11 cellular contexts compared by ENCODE assay signal in the genomic region with DNA sequence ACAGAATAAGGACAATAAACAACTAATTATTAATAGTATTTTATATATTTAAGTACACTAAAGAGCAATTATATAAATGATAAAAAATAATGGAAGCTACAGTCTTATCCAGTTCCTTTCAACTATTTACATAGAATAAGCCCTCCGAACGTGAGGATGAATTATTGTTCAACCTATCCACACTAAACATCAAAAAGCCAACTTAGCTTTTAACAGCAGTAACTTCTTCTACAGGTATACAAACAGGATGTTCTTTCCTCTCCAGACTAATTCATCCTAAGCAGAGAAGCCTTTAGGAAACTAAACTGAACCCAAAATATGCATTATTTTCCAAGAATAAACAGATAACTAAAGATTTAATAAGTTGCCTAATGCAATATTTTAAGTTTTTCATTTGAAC. TPM values are rescaled to one million over a fixed set of nuclear protein-coding genes. Genes with fewer than 3 reads are reported as not detected.
A peak's percentile ranks its signal among the peaks of the same experiment; 100 is the strongest.
DNase-seq lines count a peak whose midpoint lies in the region; ATAC-seq and TF ChIP-seq lines count a peak whose summit lies in the region.
"Had no signal": no experiment of that assay in that cellular context is flagged by ENCODE, and none has a peak within 500 bp of the region (broad histone marks: within the 10 kb centered on the region; RNA-seq: fewer than 3 reads in every experiment).

No MANE protein-coding gene starts in this region.

- H3K9me3 ChIP-seq in BLaER1 = no peaks in the 10 kb centered on the region
- no peaks in the 10 kb centered on the region for H3K9me3 ChIP-seq in MM.1S (replicated peaks; ENCODE audit: insufficient read depth, low read length)
- H3K9me3 ChIP-seq in osteoblast (ENCODE audit: low read depth, low read length) = no peaks in the 10 kb centered on the region

- ATAC-seq in GM18858 (IDR thresholded peaks at IDR 0.05; ENCODE audit: unreplicated experiment) (no peak), HG03565 (IDR thresholded peaks at IDR 0.05; ENCODE audit: unreplicated experiment) (no peak), HG03175 (IDR thresholded peaks at IDR 0.05; ENCODE audit: unreplicated experiment) (no peak)

- H3K79me2 ChIP-seq in MM.1S (ENCODE audit: low read length) = peaks cover 41% of the 10 kb centered on the region
- H3K79me2 ChIP-seq in osteoblast (ENCODE audit: insufficient read depth, low read length) = peaks cover 40% of the 10 kb centered on the region

- no peak overlapping the region for H2AFZ ChIP-seq in MM.1S (ENCODE audit: low read length)
- no peak overlapping the region for H2AFZ ChIP-seq in osteoblast (ENCODE audit: low read length)

- H3K9ac ChIP-seq in BLaER1 (no peak overlapping the region), MM.1S (ENCODE audit: low read length) (no peak overlapping the region)

- H3F3A ChIP-seq in MM.1S (ENCODE audit: insufficient read depth, low read length) = peaks cover 8% of the 10 kb centered on the region

- H4K20me1 ChIP-seq in BLaER1 (peaks cover 48% of the 10 kb centered on the region), MM.1S (ENCODE audit: insufficient read depth, low read length) (peaks cover 4% of the 10 kb centered on the region; the same call in 1 of the 2 replicates), osteoblast (ENCODE audit: insufficient read depth, low read length) (no peaks in the 10 kb centered on the region)

- DNase-seq in MM.1S (no peak), coronary artery (ENCODE audit: low spot score) (no peak), osteoblast (ENCODE audit: insufficient read length, low spot score, missing footprints) (peak; percentile 53), NCI-H82 (lab: John Stamatoyannopoulos, UW) (no peak)
- DNase-seq: DND-41, NCI-H526 treated with DMSO at 0.1 percent for 48 hours, nucleus accumbens had no signal

- H3K9me2 ChIP-seq in MM.1S (replicated peaks; ENCODE audit: insufficient read depth, low read length) = no peaks in the 10 kb centered on the region

- no peak overlapping the region for H3K27ac ChIP-seq in BLaER1
- no peak overlapping the region for H3K27ac ChIP-seq in MM.1S (ENCODE audit: low read length)
- peak overlapping the region; percentile 39 to 99 for H3K27ac ChIP-seq in coronary artery
- no peak overlapping the region for H3K27ac ChIP-seq in osteoblast (ENCODE audit: low read depth, low read length)

- TF ChIP-seq CTCF in MM.1S (IDR thresholded peaks at IDR 0.05; ENCODE audit: low read length) (no peak), coronary artery (IDR thresholded peaks at IDR 0.05) (no peak), osteoblast (IDR thresholded peaks at IDR 0.05; ENCODE audit: extremely low read depth, low read depth, low read length) (no peak)

- H3K4me3 ChIP-seq in BLaER1 (peak overlapping the region; percentile 98), MM.1S (ENCODE audit: low read length) (peak overlapping the region; percentile 86; the same call in 1 of the 2 replicates), coronary artery (peak overlapping the region; percentile 99), osteoblast (ENCODE audit: insufficient read depth, low read length) (no peak overlapping the region)

- peak overlapping the region; percentile 64 for H3K4me2 ChIP-seq in BLaER1
- H3K4me2 ChIP-seq in MM.1S (ENCODE audit: low read depth, low read length) = peak overlapping the region; percentile 68
- peak overlapping the region; percentile 96 for H3K4me2 ChIP-seq in osteoblast (ENCODE audit: insufficient read depth, low read length)

- H3K27me3 ChIP-seq in BLaER1 (no peaks in the 10 kb centered on the region), MM.1S (replicated peaks; ENCODE audit: insufficient read depth, low read length) (no peaks in the 10 kb centered on the region), osteoblast (ENCODE audit: insufficient read depth, low read length) (no peaks in the 10 kb centered on the region)

- H3K4me1 ChIP-seq in BLaER1 (peaks cover 22% of the 10 kb centered on the region), MM.1S (ENCODE audit: low read length) (peaks cover 4% of the 10 kb centered on the region; the same call in 1 of the 2 replicates), osteoblast (ENCODE audit: insufficient read depth, low read length) (peaks cover 5% of the 10 kb centered on the region)

- H3K36me3 ChIP-seq in BLaER1 (peaks cover 13% of the 10 kb centered on the region; the same call in 1 of the 2 replicates), MM.1S (replicated peaks; ENCODE audit: insufficient read depth, low read length) (no peaks in the 10 kb centered on the region), osteoblast (ENCODE audit: insufficient read depth, low read length) (no peaks in the 10 kb centered on the region)

RNA-seq across cellular contexts. Expression of gene FKBP5, which starts 2.3 kb away (rescaled TPM):
- 5.1 and 6.2 TPM in 2 replicates for total RNA-seq in osteoblast

RNA-seq across cellular contexts. Expression of gene ARMC12, which starts 50.4 kb away (rescaled TPM):
- total RNA-seq in osteoblast = 0.36 and 0.59 TPM in 2 replicates

Comparison
In these comparisons a context has a peak if more than half of its experiments do, and no peak if none do; other contexts are left out.
1. H3K27ac ChIP-seq: peak in coronary artery (2 of 2); none in BLaER1 (single experiment), MM.1S (single experiment) and osteoblast (single experiment).
2. Peak in every context shown above with its lines, with median percentiles within 50 percentile points of each other: H3K4me2 ChIP-seq.